18 cellular contexts compared by ENCODE assay signal in genomic region chr5:21594566-21594965, GRCh38.
A peak's percentile ranks its signal among the peaks of the same experiment; 100 is the strongest.
DNase-seq lines count a peak whose midpoint lies in the region; ATAC-seq, FAIRE-seq and TF ChIP-seq lines count a peak whose summit lies in the region.
"Had no signal": no experiment of that assay in that cellular context is flagged by ENCODE, and none has a peak within 500 bp of the region (broad histone marks: within the 10 kb centered on the region; RNA-seq: fewer than 3 reads in every experiment).

No MANE protein-coding gene starts in this region.

- DNase-seq in GM23338 (ENCODE audit: low spot score) (no peak), NCI-H146 treated with DMSO at 0.1 percent for 48 hours (lab: John Stamatoyannopoulos, UW; ENCODE audit: unreplicated experiment) (peak; percentile 52), H1 (ENCODE audit: low read depth in 1 of 2, low spot score in 2 of 2) (no peak), trophoblast cell (peak; percentile 84), NK-92 (lab: John Stamatoyannopoulos, UW; ENCODE audit: unreplicated experiment) (no peak), brain microvascular endothelial cell (no peak), NCI-H1417 treated with DMSO at 0.1 percent for 48 hours (lab: John Stamatoyannopoulos, UW) (no peak), hippocampal formation (lab: John Stamatoyannopoulos, UW) (no peak)
- DNase-seq: C1 segment of cervical spinal cord; Calu3; CD4-positive, alpha-beta memory T cell; COR-L47; DMS53; DMS79 treated with DMSO at 0.1 percent for 48 hours; HFFc6 had no signal

- FAIRE-seq in H1 (lab: Jason Lieb, UNC) = no peak
- FAIRE-seq: G401.6, GM12892 had no signal

- H3K23ac ChIP-seq in H1 (ENCODE audit: insufficient read length) = no peak overlapping the region
- H3K23ac ChIP-seq in trophoblast cell (ENCODE audit: low read length) = no peak overlapping the region

- no peak overlapping the region for H3K56ac ChIP-seq in H1 (replicated peaks; ENCODE audit: insufficient read length, low read depth, low read length)

- no peak overlapping the region for H3K18ac ChIP-seq in H1 (ENCODE audit: extremely low read depth, low read length)
- H3K18ac ChIP-seq in trophoblast cell (ENCODE audit: low read length) = no peak overlapping the region

- no peak for TF ChIP-seq CTCF in GM23338 (conservative IDR thresholded peaks at IDR 0.05; ENCODE audit: low read depth in 2 of 2)
- TF ChIP-seq CTCF in H1 (IDR thresholded peaks at IDR 0.05; ENCODE audit: control extremely low read depth in 1 of 3, insufficient read depth in 1 of 3, low read depth in 1 of 3, low read length in 3 of 3) = no peak
- no peak for TF ChIP-seq CTCF in brain microvascular endothelial cell (IDR thresholded peaks at IDR 0.05; ENCODE audit: low read depth, low read length, missing control alignments)

- 95% methylated on average over 2 of the region's 2 CpGs; no CpG with 5 or more reads in 1 of the 2 experiments for WGBS in H1 (ENCODE audit: extremely low coverage in 1 of 2, insufficient coverage in 1 of 2, insufficient read length in 1 of 2, insufficient replicate concordance in 2 of 2, low coverage in 1 of 2, low lambda C conversion rate in 2 of 2, missing lambda C conversion rate in 1 of 2), 2 experiments
- WGBS in trophoblast cell (ENCODE audit: extremely low coverage, insufficient coverage, insufficient read length) = no CpG with 5 or more reads among the region's 2 CpGs

- H3K4me1 Mint-ChIP-seq in GM23338 = peaks cover 9% of the 10 kb centered on the region; the same call in 2 of the 3 replicates
- H3K4me1 Mint-ChIP-seq: CD4-positive, alpha-beta memory T cell had no signal

- TF ChIP-seq EP300 in H1 (IDR thresholded peaks at IDR 0.05; ENCODE audit: borderline replicate concordance in 1 of 2, low read depth in 2 of 2, low read length in 2 of 2) = no peak

- no peak overlapping the region for H2AK5ac ChIP-seq in H1 (ENCODE audit: low read depth, low read length)
- H2AK5ac ChIP-seq in trophoblast cell (ENCODE audit: low read length) = no peak overlapping the region

- H4K8ac ChIP-seq in H1 (ENCODE audit: extremely low read depth, insufficient read depth, low read length) (no peak overlapping the region), trophoblast cell (ENCODE audit: low read depth, low read length) (no peak overlapping the region)

- H3K4me3 ChIP-seq in GM23338 (no peak overlapping the region), H1 (ENCODE audit: extremely low read depth in 1 of 4, insufficient read depth in 2 of 4, low read depth in 3 of 4, low read length in 4 of 4) (no peak overlapping the region), trophoblast cell (ENCODE audit: low read depth, low read length) (no peak overlapping the region), brain microvascular endothelial cell (ENCODE audit: low read depth, low read length) (no peak overlapping the region)
- H3K4me3 ChIP-seq: HAP-1 had no signal

- CTCF ChIA-PET in H1 (lab: Charles Lee; ENCODE audit: partially characterized antibody) = interaction anchor here (0.6 to 0.7 kb wide), 2 partner anchors 8 to 169 kb away, joined by 4 to 6 read pairs; no protein-coding TSS in a partner anchor

- H4K5ac ChIP-seq in H1 (ENCODE audit: insufficient read length, low read depth, low read length) = no peak overlapping the region

- H3K36me3 ChIP-seq in GM23338 (ENCODE audit: insufficient read depth) (no peaks in the 10 kb centered on the region), H1 (ENCODE audit: control insufficient read depth in 2 of 4, insufficient read depth in 4 of 4, low read length in 3 of 4) (no peaks in the 10 kb centered on the region), trophoblast cell (ENCODE audit: control insufficient read depth in 1 of 2, insufficient read depth in 2 of 2, low read length in 2 of 2) (no peaks in the 10 kb centered on the region), brain microvascular endothelial cell (replicated peaks) (no peaks in the 10 kb centered on the region)
- H3K36me3 ChIP-seq: HAP-1 had no signal

- H4K20me1 ChIP-seq in GM23338 (replicated peaks; ENCODE audit: insufficient read depth) (no peaks in the 10 kb centered on the region), H1 (replicated peaks in 1 of 2; ENCODE audit: control insufficient read depth in 1 of 2, insufficient read depth in 2 of 2, low read length in 2 of 2) (no peaks in the 10 kb centered on the region)

- H3K4me3 Mint-ChIP-seq in GM23338 = no peak overlapping the region
- H3K4me3 Mint-ChIP-seq: CD4-positive, alpha-beta memory T cell; HFFc6 had no signal

- H3K79me1 ChIP-seq in H1 (ENCODE audit: low read depth, low read length) = no peaks in the 10 kb centered on the region
- no peaks in the 10 kb centered on the region for H3K79me1 ChIP-seq in trophoblast cell (ENCODE audit: low read length)

- H3K4me1 ChIP-seq in GM23338 (ENCODE audit: insufficient read depth) (no peaks in the 10 kb centered on the region), H1 (replicated peaks in 1 of 4; ENCODE audit: control insufficient read depth in 3 of 4, insufficient read depth in 4 of 4, low read length in 3 of 4) (peaks cover 0 to 3% (median 0%) of the 10 kb centered on the region in 4 experiments; a peak in 1 of 7 replicates), trophoblast cell (ENCODE audit: control insufficient read depth in 1 of 2, insufficient read depth in 2 of 2, low read length in 2 of 2) (peaks cover 3 to 7% of the 10 kb centered on the region in 2 experiments)
- H3K4me1 ChIP-seq: HAP-1 had no signal

- ATAC-seq in GM23338 = peak; percentile 77

- H3K9me3 ChIP-seq in H1 (ENCODE audit: insufficient read depth in 2 of 2, low read depth in 1 of 2, low read length in 1 of 2) = peaks cover 0 to 4% of the 10 kb centered on the region in 2 experiments; a peak in 1 of 4 replicates
- peaks cover 2% of the 10 kb centered on the region for H3K9me3 ChIP-seq in trophoblast cell (ENCODE audit: insufficient read depth, low read depth, low read length)
- H3K9me3 ChIP-seq: HAP-1 had no signal

- H2BK15ac ChIP-seq in H1 (ENCODE audit: low read length) = no peak overlapping the region

- peaks cover 2% of the 10 kb centered on the region for H3K27me3 Mint-ChIP-seq in GM23338 (ENCODE audit: insufficient read depth, low read depth, poor library complexity)
- H3K27me3 Mint-ChIP-seq: CD4-positive, alpha-beta memory T cell had no signal

- H3K4me2 ChIP-seq in GM23338 = no peak overlapping the region
- H3K4me2 ChIP-seq in H1 (ENCODE audit: insufficient read depth in 1 of 2, low read depth in 2 of 2, low read length in 2 of 2) = no peak overlapping the region
- H3K4me2 ChIP-seq in trophoblast cell (ENCODE audit: low read length) = no peak overlapping the region

- POLR2A ChIA-PET in H1 (lab: Charles Lee; ENCODE audit: partially characterized antibody) = no interaction called here

- H2BK12ac ChIP-seq in H1 (ENCODE audit: low read depth, low read length) (no peak overlapping the region), trophoblast cell (ENCODE audit: low read length) (no peak overlapping the region)

- H3K9me3 Mint-ChIP-seq in GM23338 = peaks cover 12% of the 10 kb centered on the region

- H3K27me3 ChIP-seq in GM23338 (ENCODE audit: insufficient read depth) (no peaks in the 10 kb centered on the region), H1 (replicated peaks in 1 of 4; ENCODE audit: control insufficient read depth in 3 of 4, extremely low read depth in 1 of 4, insufficient read depth in 3 of 4, low read length in 3 of 4) (no peaks in the 10 kb centered on the region), trophoblast cell (ENCODE audit: insufficient read depth, low read length) (no peaks in the 10 kb centered on the region), brain microvascular endothelial cell (replicated peaks) (no peaks in the 10 kb centered on the region)

- no peak for TF ChIP-seq POLR2A in H1 (IDR thresholded peaks at IDR 0.05; ENCODE audit: control extremely low read depth in 1 of 2, low read depth in 2 of 2, low read length in 2 of 2)

- H4K91ac ChIP-seq in H1 (replicated peaks; ENCODE audit: insufficient read length, low read length) = no peak overlapping the region
- H4K91ac ChIP-seq in trophoblast cell (ENCODE audit: low read depth, low read length) = no peak overlapping the region

- H3K4ac ChIP-seq in H1 (replicated peaks; ENCODE audit: insufficient read length, low read depth, low read length) = no peak overlapping the region
- no peak overlapping the region for H3K4ac ChIP-seq in trophoblast cell (ENCODE audit: low read depth, low read length)

- H2BK20ac ChIP-seq in H1 (ENCODE audit: low read length) = no peak overlapping the region

- H2BK5ac ChIP-seq in H1 (ENCODE audit: low read depth, low read length) = no peak overlapping the region
- no peak overlapping the region for H2BK5ac ChIP-seq in trophoblast cell (ENCODE audit: low read depth, low read length, poor library complexity)

- no peak for TF ChIP-seq RAD21 in H1 (IDR thresholded peaks at IDR 0.05 in 1 of 2, conservative IDR thresholded peaks at IDR 0.05 in 1 of 2; ENCODE audit: low read depth in 2 of 2, low read length in 2 of 2)

- H4K12ac ChIP-seq in trophoblast cell (ENCODE audit: low read depth, low read length) = no peak overlapping the region

- H3K79me2 ChIP-seq in GM23338 (replicated peaks; ENCODE audit: insufficient read depth) (no peaks in the 10 kb centered on the region), H1 (ENCODE audit: control insufficient read depth in 1 of 2, insufficient read depth in 2 of 2, low read length in 2 of 2) (no peaks in the 10 kb centered on the region), trophoblast cell (ENCODE audit: control insufficient read depth, insufficient read depth, low read length, poor library complexity) (no peaks in the 10 kb centered on the region)

- H3K9ac ChIP-seq in H1 (replicated peaks in 1 of 4; ENCODE audit: extremely low read depth in 1 of 4, low read depth in 3 of 4, low read length in 3 of 4) (no peak overlapping the region), trophoblast cell (ENCODE audit: low read length) (no peak overlapping the region)

- H2BK120ac ChIP-seq in H1 (replicated peaks; ENCODE audit: low read depth, low read length) = no peak overlapping the region
- no peak overlapping the region for H2BK120ac ChIP-seq in trophoblast cell (ENCODE audit: insufficient read depth, low read length, poor library complexity)

- H3K23me2 ChIP-seq in H1 (ENCODE audit: low read depth, low read length) = no peaks in the 10 kb centered on the region

- H3F3A ChIP-seq in GM23338 (replicated peaks; ENCODE audit: low read depth) = no peaks in the 10 kb centered on the region

- H3K27ac Mint-ChIP-seq in GM23338 = no peak overlapping the region
- H3K27ac Mint-ChIP-seq: CD4-positive, alpha-beta memory T cell; HFFc6 had no signal

- peaks cover 10% of the 10 kb centered on the region; the same call in 2 of the 3 replicates for H3K36me3 Mint-ChIP-seq in GM23338 (ENCODE audit: low read depth)
- H3K36me3 Mint-ChIP-seq: CD4-positive, alpha-beta memory T cell had no signal

- H2AFZ ChIP-seq in GM23338 = no peak overlapping the region
- H2AFZ ChIP-seq in H1 (ENCODE audit: low read length) = no peak overlapping the region
- H2AFZ ChIP-seq in trophoblast cell (ENCODE audit: insufficient read depth, low read length, poor library complexity) = no peak overlapping the region

- in situ Hi-C loops in brain microvascular endothelial cell (cut with HindIII; ENCODE audit: low pct_ligation_motif_present, low sequenced_read_pairs) = no loop called here

- H3K14ac ChIP-seq in H1 (ENCODE audit: insufficient read length) (no peak overlapping the region), trophoblast cell (ENCODE audit: low read length) (no peak overlapping the region)

- no peaks in the 10 kb centered on the region for H3K9me2 ChIP-seq in GM23338 (ENCODE audit: insufficient read depth)

- H3K27ac ChIP-seq in GM23338 (ENCODE audit: low read depth) = no peak overlapping the region
- no peak overlapping the region for H3K27ac ChIP-seq in H1 (ENCODE audit: low read depth, low read length)
- H3K27ac ChIP-seq in trophoblast cell (ENCODE audit: low read depth, low read length) = no peak overlapping the region
- H3K27ac ChIP-seq in brain microvascular endothelial cell = no peak overlapping the region

Comparison
In these comparisons a context has a peak if more than half of its experiments do, and no peak if none do; other contexts are left out.
1. DNase-seq: peak in NCI-H146 treated with DMSO at 0.1 percent for 48 hours (single experiment) and trophoblast cell (2 of 2); none in GM23338 (single experiment), H1 (0 of 2), NK-92 (single experiment), brain microvascular endothelial cell (single experiment), NCI-H1417 treated with DMSO at 0.1 percent for 48 hours (single experiment) and hippocampal formation (0 of 2).